In genomic region chr17:49758464-49759010, GRCh38 we compare ENCODE assay signal across 8 cellular contexts. TPM values are rescaled to one million over a fixed set of nuclear protein-coding genes. Genes with fewer than 3 reads are reported as not detected.
DNase-seq lines count a peak whose midpoint lies in the region; ATAC-seq lines count a peak whose summit lies in the region.
"Not testable (repeated sequence)": the region's sequence is repeated elsewhere in the genome, so short reads cannot be mapped to it uniquely, and the experiment has no call there.

No MANE protein-coding gene starts in this region.

- H3K4me3 Mint-ChIP-seq in T-cell, result peak overlapping the region in 1 of 3 donors; percentile 96
- not testable (repeated sequence) for H3K4me3 Mint-ChIP-seq in activated naive CD4-positive, alpha-beta T cell treated with anti-CD3 and anti-CD28 coated beads, Interleukin-2, amount 50 U/mL, for 24 hours; stimulated activated memory B cell treated with anti-CD40 and anti-IgM and Interleukin-4, amounts not matched to agents 10 μg/mL and 1 μg/mL and 100 μg/mL, for 72 hours

- H3K36me3 Mint-ChIP-seq in T-cell, result peaks cover 42% of the 10 kb centered on the region
- not testable (repeated sequence) for H3K36me3 Mint-ChIP-seq in activated naive CD4-positive, alpha-beta T cell treated with anti-CD3 and anti-CD28 coated beads, Interleukin-2, amount 50 U/mL, for 24 hours
- peaks cover 13% of the 10 kb centered on the region for H3K36me3 Mint-ChIP-seq in stimulated activated memory B cell treated with anti-CD40 and anti-IgM and Interleukin-4, amounts not matched to agents 10 μg/mL and 1 μg/mL and 100 μg/mL, for 72 hours

- POLR2A ChIA-PET in T-cell (lab: Charles Lee), result interaction anchor here (0.6 to 1.4 kb wide), 2 partner anchors 10 to 81 kb away, joined by 5 to 6 read pairs; no protein-coding TSS in a partner anchor

- ATAC-seq in T-cell (replicated peaks in 1 of 4); stimulated activated memory B cell treated with anti-CD40 and anti-IgM and Interleukin-4, amounts not matched to agents 10 μg/mL and 1 μg/mL and 100 μg/mL, for 72 hours: not testable (repeated sequence)

- not testable (repeated sequence) for H3K36me3 ChIP-seq in effector memory CD4-positive, alpha-beta T cell (ENCODE audit: control insufficient read depth, insufficient read depth, low read length); muscle layer of colon (ENCODE audit: insufficient read depth, low read length)

- not testable (repeated sequence) for H3K9me3 Mint-ChIP-seq in T-cell; activated naive CD4-positive, alpha-beta T cell treated with anti-CD3 and anti-CD28 coated beads, Interleukin-2, amount 50 U/mL, for 24 hours; stimulated activated memory B cell treated with anti-CD40 and anti-IgM and Interleukin-4, amounts not matched to agents 10 μg/mL and 1 μg/mL and 100 μg/mL, for 72 hours

- H3K4me1 Mint-ChIP-seq in T-cell, result peaks cover 82 to 90% (median 82%) of the 10 kb centered on the region in 3 donors
- peaks cover 88% of the 10 kb centered on the region for H3K4me1 Mint-ChIP-seq in activated naive CD4-positive, alpha-beta T cell treated with anti-CD3 and anti-CD28 coated beads, Interleukin-2, amount 50 U/mL, for 24 hours
- peaks cover 88% of the 10 kb centered on the region for H3K4me1 Mint-ChIP-seq in stimulated activated memory B cell treated with anti-CD40 and anti-IgM and Interleukin-4, amounts not matched to agents 10 μg/mL and 1 μg/mL and 100 μg/mL, for 72 hours

- not testable (repeated sequence) for H3K27me3 ChIP-seq in effector memory CD4-positive, alpha-beta T cell (replicated peaks; ENCODE audit: control insufficient read depth, insufficient read depth, low read length, poor library complexity, severe bottlenecking); muscle layer of colon (ENCODE audit: control insufficient read depth in 1 of 2, insufficient read depth in 2 of 2, low read length in 2 of 2)

- peak overlapping the region; percentile 16 for H3K27ac ChIP-seq in effector memory CD4-positive, alpha-beta T cell (ENCODE audit: insufficient read depth, low read length, poor library complexity, severe bottlenecking)
- H3K27ac ChIP-seq in muscle layer of colon (ENCODE audit: low read depth, low read length), result peak overlapping the region; percentile 47

- not testable (repeated sequence) for H3K27me3 Mint-ChIP-seq in T-cell; activated naive CD4-positive, alpha-beta T cell treated with anti-CD3 and anti-CD28 coated beads, Interleukin-2, amount 50 U/mL, for 24 hours; stimulated activated memory B cell treated with anti-CD40 and anti-IgM and Interleukin-4, amounts not matched to agents 10 μg/mL and 1 μg/mL and 100 μg/mL, for 72 hours

- not testable (repeated sequence) for H3K4me3 ChIP-seq in effector memory CD4-positive, alpha-beta T cell (ENCODE audit: insufficient read depth, low read depth, low read length, poor library complexity, severe bottlenecking); muscle layer of colon (ENCODE audit: low read depth in 1 of 2, low read length in 2 of 2)

- CTCF ChIA-PET in T-cell (lab: Charles Lee), result interaction anchor here in 1 of 2 donors (0.7 to 1.2 kb wide), 3 partner anchors 11 to 387 kb away, joined by 3 to 7 read pairs (median 4); no protein-coding TSS in a partner anchor

- H3K9me3 ChIP-seq in effector memory CD4-positive, alpha-beta T cell (ENCODE audit: control insufficient read depth, low read length); muscle layer of colon (ENCODE audit: low read length): not testable (repeated sequence)

- not testable (repeated sequence) for H3K9ac ChIP-seq in muscle layer of colon (ENCODE audit: low read length)

- peak; percentile 43 for DNase-seq in AG08395 (ENCODE audit: low spot score)
- peak; percentile 16 for DNase-seq in EL
- DNase-seq in M059J (ENCODE audit: low read depth), result peak; percentile 20
- not testable (repeated sequence) for DNase-seq in T-cell; effector memory CD4-positive, alpha-beta T cell

- peak overlapping the region; percentile 69 to 80 for H3K27ac Mint-ChIP-seq in T-cell
- peak overlapping the region; percentile 17 for H3K27ac Mint-ChIP-seq in activated naive CD4-positive, alpha-beta T cell treated with anti-CD3 and anti-CD28 coated beads, Interleukin-2, amount 50 U/mL, for 24 hours
- peak overlapping the region; percentile 12 for H3K27ac Mint-ChIP-seq in stimulated activated memory B cell treated with anti-CD40 and anti-IgM and Interleukin-4, amounts not matched to agents 10 μg/mL and 1 μg/mL and 100 μg/mL, for 72 hours

- H3K4me1 ChIP-seq in effector memory CD4-positive, alpha-beta T cell (ENCODE audit: control insufficient read depth, insufficient read depth, low read length, poor library complexity, severe bottlenecking), result peaks cover 70% of the 10 kb centered on the region
- H3K4me1 ChIP-seq in muscle layer of colon (ENCODE audit: insufficient read depth, low read length), result peaks cover 51% of the 10 kb centered on the region

RNA-seq across cellular contexts. Expression of gene FAM117A, which starts 5.4 kb away (rescaled TPM):
- total RNA-seq in M059J (2014; rRNA removed; shearing (Covaris generic)), result 10.5 and 12.3 TPM in 2 replicates
- 100 to 1,000 TPM in 2 of 5 donors, 10 to 100 TPM in 3; 71.9 to 105 (median 99.1) TPM for total RNA-seq in T-cell

RNA-seq across cellular contexts. Expression of gene KAT7, which starts 29.9 kb away (rescaled TPM):
- total RNA-seq in M059J (2014; rRNA removed; shearing (Covaris generic)), result 28.2 and 50.4 TPM in 2 replicates
- total RNA-seq in T-cell, result 100 to 1,000 TPM in 2 of 5 donors, 10 to 100 TPM in 3; 96.8 to 197 (median 99.7) TPM

RNA-seq across cellular contexts. Expression of gene SLC35B1, which starts 50.8 kb away (rescaled TPM):
- total RNA-seq in M059J (2014; rRNA removed; shearing (Covaris generic)), result 61.9 and 112 TPM in 2 replicates
- 10 to 100 TPM; 40.5 to 57.1 (median 42.8) TPM for total RNA-seq in T-cell

Comparison
In these comparisons a context has a peak if more than half of its experiments do, and no peak if none do; other contexts are left out.
1. H3K27ac Mint-ChIP-seq: peak in every context shown above with its lines; median percentile 74 in T-cell; 17 in activated naive CD4-positive, alpha-beta T cell treated with anti-CD3 and anti-CD28 coated beads, Interleukin-2, amount 50 U/mL, for 24 hours; 12 in stimulated activated memory B cell treated with anti-CD40 and anti-IgM and Interleukin-4, amounts not matched to agents 10 μg/mL and 1 μg/mL and 100 μg/mL, for 72 hours.